8 cellular contexts compared by ENCODE assay signal in the genomic region with DNA sequence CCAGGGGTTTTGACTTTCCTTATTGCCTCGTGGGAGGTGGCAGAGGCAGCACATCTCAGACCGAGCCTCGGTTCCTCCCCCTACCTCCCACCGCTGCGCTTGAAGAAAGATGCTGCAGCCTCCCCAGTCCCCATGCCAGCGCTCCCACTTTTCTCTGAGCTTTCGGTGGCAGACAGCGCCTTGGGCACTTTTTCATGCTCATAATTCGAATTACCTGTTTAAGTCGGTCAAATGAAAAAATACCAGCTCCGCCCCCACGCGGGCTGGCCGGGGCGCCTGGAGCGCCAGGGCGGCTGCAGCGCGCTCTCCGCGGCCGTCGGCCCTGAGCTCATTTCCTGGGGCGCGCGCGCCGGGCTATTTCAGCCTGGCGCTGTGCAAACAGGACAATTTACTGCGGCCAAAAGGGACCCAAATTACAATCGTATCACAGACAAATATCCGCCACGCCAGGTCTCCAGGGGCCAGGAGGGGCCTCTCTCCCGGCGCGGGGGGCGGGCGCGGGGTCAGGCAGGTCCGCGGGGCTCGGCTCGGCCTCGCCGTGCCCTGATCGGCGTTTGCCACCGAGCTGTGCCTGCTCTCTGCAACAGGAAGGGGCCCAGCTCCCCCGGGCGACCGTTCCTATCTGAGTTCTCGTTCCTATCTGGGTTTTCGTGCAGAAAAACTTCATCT. TPM values are rescaled to one million over a fixed set of nuclear protein-coding genes. Genes with fewer than 3 reads are reported as not detected.
A peak's percentile ranks its signal among the peaks of the same experiment; 100 is the strongest.
DNase-seq lines count a peak whose midpoint lies in the region; ATAC-seq and TF ChIP-seq lines count a peak whose summit lies in the region.

No MANE protein-coding gene starts in this region.

- peak overlapping the region; percentile 52 for H3K9ac ChIP-seq in GM23248
- no peak overlapping the region for H3K9ac ChIP-seq in fibroblast of lung (ENCODE audit: insufficient read depth, low read length)

- H3K4me2 ChIP-seq in GM23248 (ENCODE audit: unreplicated experiment) = peak overlapping the region; percentile 88
- peak overlapping the region; percentile 80 for H3K4me2 ChIP-seq in fibroblast of lung (ENCODE audit: extremely low read depth, insufficient read depth, low read length)

- H3K79me2 ChIP-seq in GM23248 (ENCODE audit: insufficient read depth) = no peaks in the 10 kb centered on the region
- no peaks in the 10 kb centered on the region for H3K79me2 ChIP-seq in fibroblast of lung (ENCODE audit: control insufficient read depth, insufficient read depth, low read length)

- peak; percentile 42 for DNase-seq in ACHN
- DNase-seq in GM23248 = peak; percentile 71
- DNase-seq in WTC11 (ENCODE audit: low spot score) = peak; percentile 52
- DNase-seq in fibroblast of lung (ENCODE audit: low read depth in 2 of 2) = peak in 1 of 2 donors; percentile 34
- no peak for DNase-seq in NCI-H345 treated with DMSO at 0.1 percent for 48 hours (lab: John Stamatoyannopoulos, UW; ENCODE audit: unreplicated experiment)
- no peak for DNase-seq in SHP77 (lab: John Stamatoyannopoulos, UW)

- no peaks in the 10 kb centered on the region for H3K9me2 ChIP-seq in GM23248 (ENCODE audit: insufficient read depth)

- no peaks in the 10 kb centered on the region for H3K27me3 ChIP-seq in GM23248 (replicated peaks; ENCODE audit: insufficient read depth)
- no peaks in the 10 kb centered on the region for H3K27me3 ChIP-seq in fibroblast of lung (ENCODE audit: control insufficient read depth, insufficient read depth, low read length)

- H4K20me1 ChIP-seq in GM23248 (ENCODE audit: insufficient read depth) (no peaks in the 10 kb centered on the region), fibroblast of lung (ENCODE audit: control insufficient read depth, extremely low read depth, insufficient read depth, low read length) (no peaks in the 10 kb centered on the region)

- 2% methylated on average over 52 to 53 of the region's 53 CpGs for WGBS in GM23248 (ENCODE audit: low coverage in 1 of 2, low lambda C conversion rate in 2 of 2, missing lambda C conversion rate in 2 of 2), 2 experiments

- ATAC-seq in WTC11 (peak; percentile 78), HG02852 (IDR thresholded peaks at IDR 0.05; ENCODE audit: unreplicated experiment) (no peak)

- H3K27ac Mint-ChIP-seq in WTC11 (no peak overlapping the region), nephron (no peak overlapping the region)

- H3K4me3 Mint-ChIP-seq in WTC11 (peak overlapping the region; percentile 66), nephron (peak overlapping the region; percentile 67 to 77 (median 70))

- H3K36me3 ChIP-seq in GM23248 (ENCODE audit: low read depth) (no peaks in the 10 kb centered on the region), fibroblast of lung (ENCODE audit: control insufficient read depth, insufficient read depth, low read length) (no peaks in the 10 kb centered on the region)

- H3K4me3 ChIP-seq in GM23248 (peak overlapping the region; percentile 69), fibroblast of lung (replicated peaks in 1 of 4; ENCODE audit: control extremely low read depth in 1 of 4, insufficient read depth in 1 of 4, low read depth in 3 of 4, low read length in 4 of 4) (peak overlapping the region; percentile 17 to 57 (median 33))

- no peaks in the 10 kb centered on the region for H3K36me3 Mint-ChIP-seq in WTC11
- H3K36me3 Mint-ChIP-seq in nephron (ENCODE audit: low read depth) = no peaks in the 10 kb centered on the region

- H3K9me3 ChIP-seq in GM23248 (ENCODE audit: low read depth) (no peaks in the 10 kb centered on the region), fibroblast of lung (ENCODE audit: control insufficient read depth, insufficient read depth, low read depth, low read length) (no peaks in the 10 kb centered on the region)

- in situ Hi-C loops in ACHN (cut with HindIII; ENCODE audit: low pct_ligation_motif_present, low pct_unique_long_range_greater_than_20kb, low sequenced_read_pairs) (no loop called here), GM23248 (cut with MboI) (no loop called here)

- H3K27ac ChIP-seq in GM23248 (no peak overlapping the region), fibroblast of lung (ENCODE audit: insufficient read depth, low read length) (no peak overlapping the region)

- H3K9me3 Mint-ChIP-seq in WTC11 = peaks cover 8% of the 10 kb centered on the region
- H3K9me3 Mint-ChIP-seq in nephron = no peaks in the 10 kb centered on the region

- H3K27me3 Mint-ChIP-seq in WTC11 (ENCODE audit: low read depth) (peaks cover 65% of the 10 kb centered on the region), nephron (ENCODE audit: low read depth) (peaks cover 79% of the 10 kb centered on the region)

- TF ChIP-seq CTCF in WTC11 (IDR thresholded peaks at IDR 0.05) = no peak
- no peak for TF ChIP-seq CTCF in fibroblast of lung (conservative IDR thresholded peaks at IDR 0.05 in 1 of 2, IDR thresholded peaks at IDR 0.05 in 1 of 2; ENCODE audit: low read depth in 1 of 2, low read length in 2 of 2)
- no peak for TF ChIP-seq CTCF in nephron (IDR thresholded peaks at IDR 0.05; ENCODE audit: unreplicated experiment in 3 of 3)

- CTCF ChIA-PET in WTC11 (lab: Charles Lee) = interaction anchor here (0.7 to 3.2 kb wide), 17 partner anchors 12 to 455 kb away, joined by 3 to 32 read pairs (median 4); a partner anchor contains a TSS

- H2AFZ ChIP-seq in GM23248 (peak overlapping the region; percentile 83), fibroblast of lung (ENCODE audit: low read length) (peak overlapping the region; percentile 29)

- peaks cover 12% of the 10 kb centered on the region; the same call in 1 of the 2 replicates for H3F3A ChIP-seq in GM23248 (ENCODE audit: insufficient read depth)

- peaks cover 20% of the 10 kb centered on the region for H3K4me1 Mint-ChIP-seq in WTC11
- H3K4me1 Mint-ChIP-seq in nephron = peaks cover 24% of the 10 kb centered on the region

- POLR2A ChIA-PET in WTC11 (lab: Charles Lee) = interaction anchor here (1.0 to 1.1 kb wide), 3 partner anchors 8 to 46 kb away, joined by 3 to 4 read pairs (median 4); no protein-coding TSS in a partner anchor

- H3K4me1 ChIP-seq in GM23248 (ENCODE audit: insufficient read depth) = no peaks in the 10 kb centered on the region; the same call in 1 of the 2 replicates
- H3K4me1 ChIP-seq in fibroblast of lung (ENCODE audit: control insufficient read depth, extremely low read depth, insufficient read depth, low read length) = no peaks in the 10 kb centered on the region

TF ChIP-seq in WTC11, 78 proteins besides CTCF, POLR2A, EP300 and RAD21 (continues in another document):
- TF ChIP-seq, protein P1, sequence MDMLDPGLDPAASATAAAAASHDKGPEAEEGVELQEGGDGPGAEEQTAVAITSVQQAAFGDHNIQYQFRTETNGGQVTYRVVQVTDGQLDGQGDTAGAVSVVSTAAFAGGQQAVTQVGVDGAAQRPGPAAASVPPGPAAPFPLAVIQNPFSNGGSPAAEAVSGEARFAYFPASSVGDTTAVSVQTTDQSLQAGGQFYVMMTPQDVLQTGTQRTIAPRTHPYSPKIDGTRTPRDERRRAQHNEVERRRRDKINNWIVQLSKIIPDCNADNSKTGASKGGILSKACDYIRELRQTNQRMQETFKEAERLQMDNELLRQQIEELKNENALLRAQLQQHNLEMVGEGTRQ (CRISPR knock-in tag; IDR thresholded peaks at IDR 0.05) = no peak
- TF ChIP-seq, protein P2, sequence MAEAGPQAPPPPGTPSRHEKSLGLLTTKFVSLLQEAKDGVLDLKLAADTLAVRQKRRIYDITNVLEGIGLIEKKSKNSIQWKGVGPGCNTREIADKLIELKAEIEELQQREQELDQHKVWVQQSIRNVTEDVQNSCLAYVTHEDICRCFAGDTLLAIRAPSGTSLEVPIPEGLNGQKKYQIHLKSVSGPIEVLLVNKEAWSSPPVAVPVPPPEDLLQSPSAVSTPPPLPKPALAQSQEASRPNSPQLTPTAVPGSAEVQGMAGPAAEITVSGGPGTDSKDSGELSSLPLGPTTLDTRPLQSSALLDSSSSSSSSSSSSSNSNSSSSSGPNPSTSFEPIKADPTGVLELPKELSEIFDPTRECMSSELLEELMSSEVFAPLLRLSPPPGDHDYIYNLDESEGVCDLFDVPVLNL (CRISPR knock-in tag; IDR thresholded peaks at IDR 0.05; ENCODE audit: borderline replicate concordance, low read depth) = no peak
- no peak for TF ChIP-seq JUN (CRISPR knock-in tag; IDR thresholded peaks at IDR 0.05)
- TF ChIP-seq, protein P3, sequence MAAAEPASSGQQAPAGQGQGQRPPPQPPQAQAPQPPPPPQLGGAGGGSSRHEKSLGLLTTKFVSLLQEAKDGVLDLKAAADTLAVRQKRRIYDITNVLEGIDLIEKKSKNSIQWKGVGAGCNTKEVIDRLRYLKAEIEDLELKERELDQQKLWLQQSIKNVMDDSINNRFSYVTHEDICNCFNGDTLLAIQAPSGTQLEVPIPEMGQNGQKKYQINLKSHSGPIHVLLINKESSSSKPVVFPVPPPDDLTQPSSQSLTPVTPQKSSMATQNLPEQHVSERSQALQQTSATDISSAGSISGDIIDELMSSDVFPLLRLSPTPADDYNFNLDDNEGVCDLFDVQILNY (CRISPR knock-in tag; IDR thresholded peaks at IDR 0.05) = peak; percentile 58; the same call in 1 of the 2 replicates
- TF ChIP-seq ZNF423 (CRISPR knock-in tag; IDR thresholded peaks at IDR 0.05) = peak; percentile 56; the same call in 1 of the 2 replicates

RNA-seq across cellular contexts. Expression of a gene that starts 45.0 kb away (rescaled TPM):
- total RNA-seq in GM23248 (2014; rRNA removed; shearing (Covaris generic)) = not detected in 2 replicates
- polyA plus RNA-seq in GM23248 (2016; fragmentation: Nextera tagmentation; extraction: Ambion mirVana) = not detected in 2 replicates
- 0.07 to 0.25 TPM in 2 of 3 replicates, not detected in the other for total RNA-seq in WTC11 (2021)
- not detected in 2 replicates for total RNA-seq in fibroblast of lung
- not detected in 2 replicates for polyA plus RNA-seq in fibroblast of lung
- polyA plus RNA-seq in fibroblast of lung (2012) = not detected in 2 replicates
- not detected in 2 replicates for polyA minus RNA-seq in fibroblast of lung (ENCODE audit: low replicate concordance)

RNA-seq across cellular contexts. Expression of a gene that starts 51.9 kb away (rescaled TPM):
- total RNA-seq in GM23248 (2014; rRNA removed; shearing (Covaris generic)) = not detected in 2 replicates
- not detected in 2 replicates for polyA plus RNA-seq in GM23248 (2016; fragmentation: Nextera tagmentation; extraction: Ambion mirVana)
- 0.16 TPM in 1 of 3 replicates, not detected in the others for total RNA-seq in WTC11 (2021)
- total RNA-seq in fibroblast of lung = not detected in 2 replicates
- not detected in 2 replicates for polyA plus RNA-seq in fibroblast of lung
- polyA plus RNA-seq in fibroblast of lung (2012) = not detected in 2 replicates
- polyA minus RNA-seq in fibroblast of lung (ENCODE audit: low replicate concordance) = not detected in 2 replicates

Comparison
In these comparisons a context has a peak if more than half of its experiments do, and no peak if none do; other contexts are left out.
1. DNase-seq: peak in ACHN (single experiment), GM23248 (single experiment) and WTC11 (single experiment); none in NCI-H345 treated with DMSO at 0.1 percent for 48 hours (single experiment) and SHP77 (0 of 2).